In genomic region chr10:116741391-116742351, GRCh38 we compare ENCODE assay signal across 8 cellular contexts. TPM values are rescaled to one million over a fixed set of nuclear protein-coding genes. Genes with fewer than 3 reads are reported as not detected.
DNase-seq lines count a peak whose midpoint lies in the region; ATAC-seq and TF ChIP-seq lines count a peak whose summit lies in the region.

No MANE protein-coding gene starts in this region.

- H3K4me3 ChIP-seq in A673 (ENCODE audit: low read depth, low read length, poor library complexity, severe bottlenecking) (peak overlapping the region; percentile 63), ectodermal cell (ENCODE audit: insufficient read depth, low read depth, low read length) (peak overlapping the region; percentile 73), muscle layer of colon (ENCODE audit: low read depth in 1 of 2, low read length in 2 of 2) (peak overlapping the region; percentile 77 to 96)

- no peaks in the 10 kb centered on the region for H3K36me3 ChIP-seq in A673 (ENCODE audit: insufficient read depth, low read length, poor library complexity, severe bottlenecking)
- H3K36me3 ChIP-seq in ectodermal cell (ENCODE audit: control insufficient read depth, insufficient read depth, low read length), result no peaks in the 10 kb centered on the region
- no peaks in the 10 kb centered on the region for H3K36me3 ChIP-seq in muscle layer of colon (ENCODE audit: insufficient read depth, low read length)

- intact Hi-C loops in A673 (cut with micrococcal nuclease; ENCODE audit: unreplicated experiment), result no loop called here

- DNase-seq in A673 (ENCODE audit: low spot score) (no peak), HuH-7 (ENCODE audit: low spot score) (peak; percentile 17), NCI-H2081 (lab: John Stamatoyannopoulos, UW) (no peak), NCI-H1694 treated with DMSO at 0.1 percent for 48 hours (lab: John Stamatoyannopoulos, UW) (no peak)

- no peak overlapping the region for H3K27ac ChIP-seq in A673 (ENCODE audit: low read depth, low read length, poor library complexity, severe bottlenecking)
- no peak overlapping the region for H3K27ac ChIP-seq in ectodermal cell (ENCODE audit: insufficient read depth, low read depth, low read length, poor library complexity, severe bottlenecking)
- peak overlapping the region; percentile 87 for H3K27ac ChIP-seq in muscle layer of colon (ENCODE audit: low read depth, low read length)

- H3K4me1 ChIP-seq in A673 (ENCODE audit: insufficient read depth, low read length, poor library complexity, severe bottlenecking) (peaks cover 14% of the 10 kb centered on the region), ectodermal cell (ENCODE audit: control insufficient read depth, insufficient read depth, low read length) (no peaks in the 10 kb centered on the region), muscle layer of colon (ENCODE audit: insufficient read depth, low read length) (peaks cover 15% of the 10 kb centered on the region)

- H3K27me3 ChIP-seq in A673 (replicated peaks; ENCODE audit: insufficient read depth, low read depth, low read length, poor library complexity), result peaks cover 27% of the 10 kb centered on the region
- H3K27me3 ChIP-seq in ectodermal cell (ENCODE audit: control insufficient read depth, insufficient read depth, low read length, poor library complexity, severe bottlenecking), result peaks cover 79% of the 10 kb centered on the region
- H3K27me3 ChIP-seq in muscle layer of colon (ENCODE audit: control insufficient read depth in 1 of 2, insufficient read depth in 2 of 2, low read length in 2 of 2), result no peaks in the 10 kb centered on the region

- no TSS peak for BruUV-seq in A673 (replicated peaks; lab: Mats Ljungman, UMichigan)

- H3K9ac ChIP-seq in muscle layer of colon (ENCODE audit: low read length), result no peak overlapping the region

- ATAC-seq in GM19351 (IDR thresholded peaks at IDR 0.05; ENCODE audit: unreplicated experiment) (peak; percentile 3), GM18502 (IDR thresholded peaks at IDR 0.05; ENCODE audit: poor library complexity, unreplicated experiment) (no peak)

- 1% methylated on average over 92 of the region's 93 CpGs for WGBS in ectodermal cell, 2 experiments

- CTCF ChIA-PET in A673 (lab: Charles Lee), result no interaction called here

- POLR2A ChIA-PET in A673 (lab: Charles Lee; ENCODE audit: low non-redundant PET), result no interaction called here

- TF ChIP-seq CTCF in A673 (conservative IDR thresholded peaks at IDR 0.05; ENCODE audit: low read depth, low read length), result no peak

- H3K9me3 ChIP-seq in A673 (ENCODE audit: low read depth, low read length, poor library complexity, severe bottlenecking) (no peaks in the 10 kb centered on the region), ectodermal cell (ENCODE audit: control insufficient read depth, low read length) (no peaks in the 10 kb centered on the region), muscle layer of colon (ENCODE audit: low read length) (no peaks in the 10 kb centered on the region)

RNA-seq across cellular contexts. Expression of gene HSPA12A, which starts 0.7 kb away (rescaled TPM):
- 1.4 and 1.5 TPM in 2 replicates for total RNA-seq in A673 (2021)
- 6.0 TPM for polyA plus RNA-seq in ectodermal cell (2013, experiment 1 of 4)
- 5.3 TPM for polyA plus RNA-seq in ectodermal cell (2013, experiment 2 of 4)
- polyA plus RNA-seq in ectodermal cell (2013, experiment 3 of 4), result 4.3 TPM
- polyA plus RNA-seq in ectodermal cell (2013, experiment 4 of 4), result 4.2 TPM
